In the genomic region with DNA sequence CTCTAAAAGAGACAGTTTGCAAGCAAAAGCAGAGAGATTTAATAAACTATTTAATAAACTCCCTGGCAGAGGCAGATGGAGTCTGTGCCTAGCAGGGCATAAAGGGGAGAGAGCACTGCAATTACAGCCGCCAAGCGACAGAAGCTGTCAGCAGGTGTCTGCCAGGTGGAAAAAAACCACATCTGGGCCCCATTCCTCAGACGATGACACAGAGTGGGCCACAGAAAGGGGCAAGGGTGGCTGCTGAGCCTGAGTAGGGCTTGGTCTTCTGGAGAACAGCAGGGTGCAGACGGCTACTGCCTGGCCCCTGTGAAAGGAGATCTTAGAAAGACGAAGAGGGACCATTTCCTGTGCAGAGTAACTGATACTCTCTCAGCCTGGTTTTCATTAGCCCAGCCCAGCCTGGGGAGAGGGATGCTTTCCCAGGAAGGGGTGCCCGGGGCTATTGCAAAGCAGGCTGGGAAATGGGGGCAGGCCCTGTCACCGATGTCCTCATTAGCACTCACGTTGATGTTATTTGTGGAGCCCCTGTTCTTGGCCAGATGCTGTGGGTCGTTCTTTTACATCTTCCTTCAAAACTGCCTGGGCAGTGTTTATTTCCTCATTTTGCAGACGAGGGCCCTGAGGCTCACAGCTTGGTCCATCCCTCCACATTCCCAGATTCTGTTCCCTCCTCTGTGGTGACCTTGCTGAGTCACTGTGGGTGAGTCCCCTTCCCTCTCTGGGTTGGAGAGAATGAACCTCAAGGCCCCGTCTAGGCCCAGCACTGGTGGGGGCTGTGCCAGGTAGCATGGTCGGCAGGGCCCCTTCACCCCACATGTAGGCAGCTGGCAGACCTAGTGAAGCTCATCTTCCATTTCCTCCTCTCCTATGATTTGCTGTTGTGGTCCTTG, we compare ENCODE assay signal across 8 cellular contexts.
DNase-seq lines count a peak whose midpoint lies in the region; ATAC-seq and TF ChIP-seq lines count a peak whose summit lies in the region.

No MANE protein-coding gene starts in this region.

- ATAC-seq in activated naive CD8-positive, alpha-beta T cell treated with anti-CD3 and anti-CD28 coated beads, Interleukin-2, amount 50 U/mL, for 24 hours: no peak
- ATAC-seq in HG03039 (IDR thresholded peaks at IDR 0.05; ENCODE audit: unreplicated experiment): no peak
- ATAC-seq in HG02884 (IDR thresholded peaks at IDR 0.05; ENCODE audit: unreplicated experiment): no peak
- no peak for ATAC-seq in psoas muscle
- no peak for ATAC-seq in GM21717 (IDR thresholded peaks at IDR 0.05; ENCODE audit: unreplicated experiment)

- DNase-seq in DMS79 treated with DMSO at 0.1 percent for 48 hours (lab: John Stamatoyannopoulos, UW): peak; percentile 62
- DNase-seq in NCI-H1105 treated with DMSO at 0.1 percent for 48 hours (lab: John Stamatoyannopoulos, UW): peak; percentile 72
- no peak for DNase-seq in activated naive CD8-positive, alpha-beta T cell treated with anti-CD3 and anti-CD28 coated beads, Interleukin-2, amount 50 U/mL, for 24 hours
- DNase-seq in nephron progenitor cell: peak; percentile 22
- DNase-seq in psoas muscle: no peak

- 41 to 48% (median 44%) methylated on average over 12 of the region's 12 CpGs for WGBS in psoas muscle, 3 donors

- no peaks in the 10 kb centered on the region for H3K36me3 ChIP-seq in psoas muscle (ENCODE audit: insufficient read depth in 1 of 2, low read depth in 1 of 2)

- intact Hi-C loops in psoas muscle (cut with DNase I): no loop called here

- no peak for TF ChIP-seq CTCF in nephron progenitor cell (IDR thresholded peaks at IDR 0.05)
- TF ChIP-seq CTCF in psoas muscle (IDR thresholded peaks at IDR 0.05): no peak

- H3K36me3 Mint-ChIP-seq in activated naive CD8-positive, alpha-beta T cell treated with anti-CD3 and anti-CD28 coated beads, Interleukin-2, amount 50 U/mL, for 24 hours (ENCODE audit: low read depth): no peaks in the 10 kb centered on the region
- no peaks in the 10 kb centered on the region for H3K36me3 Mint-ChIP-seq in nephron progenitor cell (ENCODE audit: low read depth)

- H3K27me3 Mint-ChIP-seq in activated naive CD8-positive, alpha-beta T cell treated with anti-CD3 and anti-CD28 coated beads, Interleukin-2, amount 50 U/mL, for 24 hours: peaks cover 47% of the 10 kb centered on the region
- H3K27me3 Mint-ChIP-seq in nephron progenitor cell (ENCODE audit: low read depth, poor library complexity): peaks cover 20% of the 10 kb centered on the region

- peaks cover 0 to 36% (median 6%) of the 10 kb centered on the region in 3 donors for H3K27me3 ChIP-seq in psoas muscle (ENCODE audit: insufficient read depth in 3 of 3, low read length in 2 of 3)

- H3K9me3 Mint-ChIP-seq in activated naive CD8-positive, alpha-beta T cell treated with anti-CD3 and anti-CD28 coated beads, Interleukin-2, amount 50 U/mL, for 24 hours: no peaks in the 10 kb centered on the region
- no peaks in the 10 kb centered on the region for H3K9me3 Mint-ChIP-seq in nephron progenitor cell

- no peaks in the 10 kb centered on the region for H3K9me3 ChIP-seq in psoas muscle

- no peaks in the 10 kb centered on the region for H3K4me1 ChIP-seq in psoas muscle

- no peak overlapping the region for H3K4me3 ChIP-seq in psoas muscle

- H3K4me1 Mint-ChIP-seq in activated naive CD8-positive, alpha-beta T cell treated with anti-CD3 and anti-CD28 coated beads, Interleukin-2, amount 50 U/mL, for 24 hours: peaks cover 41% of the 10 kb centered on the region
- peaks cover 54% of the 10 kb centered on the region for H3K4me1 Mint-ChIP-seq in nephron progenitor cell

- no peak overlapping the region for H3K27ac ChIP-seq in psoas muscle

- peak overlapping the region; percentile 22 for H3K27ac Mint-ChIP-seq in activated naive CD8-positive, alpha-beta T cell treated with anti-CD3 and anti-CD28 coated beads, Interleukin-2, amount 50 U/mL, for 24 hours
- H3K27ac Mint-ChIP-seq in nephron progenitor cell: peak overlapping the region; percentile 95

- H3K4me3 Mint-ChIP-seq in activated naive CD8-positive, alpha-beta T cell treated with anti-CD3 and anti-CD28 coated beads, Interleukin-2, amount 50 U/mL, for 24 hours: no peak overlapping the region
- H3K4me3 Mint-ChIP-seq in nephron progenitor cell: peak overlapping the region; percentile 7

Comparison
In these comparisons a context has a peak if more than half of its experiments do, and no peak if none do; other contexts are left out.
1. DNase-seq: peak in DMS79 treated with DMSO at 0.1 percent for 48 hours (single experiment), NCI-H1105 treated with DMSO at 0.1 percent for 48 hours (single experiment) and nephron progenitor cell (single experiment); none in activated naive CD8-positive, alpha-beta T cell treated with anti-CD3 and anti-CD28 coated beads, Interleukin-2, amount 50 U/mL, for 24 hours (single experiment) and psoas muscle (0 of 2).